ENCODE assay signal across 8 cellular contexts in the genomic region with DNA sequence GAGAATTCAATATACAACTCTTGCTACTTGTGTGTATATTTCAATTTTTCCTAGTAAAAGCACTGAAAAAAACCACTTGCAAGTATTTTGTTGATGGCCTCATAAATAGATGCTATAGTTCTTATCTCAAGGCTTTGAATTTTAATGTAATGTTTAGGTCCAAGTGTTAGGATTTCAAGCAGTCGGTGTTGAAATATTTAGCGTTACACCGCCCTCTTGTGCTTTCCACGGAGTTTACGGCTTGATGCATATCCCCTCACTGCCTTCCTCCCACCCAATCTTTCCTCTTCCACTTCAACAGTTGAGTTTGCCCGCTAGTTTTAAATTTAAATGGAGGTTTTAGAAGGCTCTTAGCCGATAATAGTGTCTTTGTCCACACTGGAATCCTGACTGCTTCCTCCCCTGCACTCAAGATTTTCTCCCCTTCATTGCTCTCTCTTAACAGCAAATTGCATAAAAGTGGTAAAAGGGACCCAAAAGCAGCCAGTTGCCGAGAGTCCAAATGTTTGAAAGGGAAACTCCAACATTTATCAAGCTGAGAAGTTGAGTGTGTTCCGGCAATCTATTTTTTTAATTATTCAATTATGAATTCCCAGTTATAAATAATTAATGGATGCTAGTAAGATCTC. TPM values are rescaled to one million over a fixed set of nuclear protein-coding genes. Genes with fewer than 3 reads are reported as not detected.
DNase-seq lines count a peak whose midpoint lies in the region; ATAC-seq lines count a peak whose summit lies in the region.

No MANE protein-coding gene starts in this region.

- no peak overlapping the region for H3K27ac Mint-ChIP-seq in activated naive CD8-positive, alpha-beta T cell treated with anti-CD3 and anti-CD28 coated beads for 36 hours
- no peak overlapping the region for H3K27ac Mint-ChIP-seq in activated naive CD8-positive, alpha-beta T cell treated with anti-CD3 and anti-CD28 coated beads, Interleukin-2, amount 50 U/mL, for 24 hours

- no peak for ATAC-seq in activated naive CD8-positive, alpha-beta T cell treated with anti-CD3 and anti-CD28 coated beads, Interleukin-2, amount 50 U/mL, for 24 hours

- peaks cover 4% of the 10 kb centered on the region for H3K4me1 Mint-ChIP-seq in activated naive CD8-positive, alpha-beta T cell treated with anti-CD3 and anti-CD28 coated beads for 36 hours
- no peaks in the 10 kb centered on the region for H3K4me1 Mint-ChIP-seq in activated naive CD8-positive, alpha-beta T cell treated with anti-CD3 and anti-CD28 coated beads, Interleukin-2, amount 50 U/mL, for 24 hours

- H3K9me3 Mint-ChIP-seq in activated naive CD8-positive, alpha-beta T cell treated with anti-CD3 and anti-CD28 coated beads for 36 hours, result no peaks in the 10 kb centered on the region
- H3K9me3 Mint-ChIP-seq in activated naive CD8-positive, alpha-beta T cell treated with anti-CD3 and anti-CD28 coated beads, Interleukin-2, amount 50 U/mL, for 24 hours, result no peaks in the 10 kb centered on the region

- H3K27me3 Mint-ChIP-seq in activated naive CD8-positive, alpha-beta T cell treated with anti-CD3 and anti-CD28 coated beads for 36 hours, result peaks cover 50% of the 10 kb centered on the region
- peaks cover 57% of the 10 kb centered on the region for H3K27me3 Mint-ChIP-seq in activated naive CD8-positive, alpha-beta T cell treated with anti-CD3 and anti-CD28 coated beads, Interleukin-2, amount 50 U/mL, for 24 hours

- DNase-seq in activated naive CD8-positive, alpha-beta T cell treated with anti-CD3 and anti-CD28 coated beads for 36 hours, result peak; percentile 9
- DNase-seq in activated naive CD8-positive, alpha-beta T cell treated with anti-CD3 and anti-CD28 coated beads, Interleukin-2, amount 50 U/mL, for 24 hours, result no peak
- DNase-seq in NCI-H1436 (lab: John Stamatoyannopoulos, UW) (peak; percentile 61), astrocyte of the hippocampus (ENCODE audit: low read depth, low spot score) (peak; percentile 43), middle frontal gyrus (ENCODE audit: extremely low spot score, low spot score) (peak; percentile 14), amniotic stem cell (lab: John Stamatoyannopoulos, UW) (no peak), UCSD-AML1 (lab: John Stamatoyannopoulos, UW; ENCODE audit: unreplicated experiment) (no peak)
- DNase-seq in activated T-cell treated with anti-CD3 and anti-CD28 coated beads, Interleukin-2, amount 50 U/mL, for 48 hours, result no peak

- H3K4me3 Mint-ChIP-seq in activated naive CD8-positive, alpha-beta T cell treated with anti-CD3 and anti-CD28 coated beads for 36 hours, result no peak overlapping the region
- no peak overlapping the region for H3K4me3 Mint-ChIP-seq in activated naive CD8-positive, alpha-beta T cell treated with anti-CD3 and anti-CD28 coated beads, Interleukin-2, amount 50 U/mL, for 24 hours

- H3K36me3 Mint-ChIP-seq in activated naive CD8-positive, alpha-beta T cell treated with anti-CD3 and anti-CD28 coated beads for 36 hours, result no peaks in the 10 kb centered on the region
- H3K36me3 Mint-ChIP-seq in activated naive CD8-positive, alpha-beta T cell treated with anti-CD3 and anti-CD28 coated beads, Interleukin-2, amount 50 U/mL, for 24 hours (ENCODE audit: low read depth), result no peaks in the 10 kb centered on the region

RNA-seq across cellular contexts. Expression of a gene that starts 25.9 kb away (rescaled TPM):
- total RNA-seq in activated naive CD8-positive, alpha-beta T cell treated with anti-CD3 and anti-CD28 coated beads for 36 hours, result 10 to 100 TPM; 44.3 to 45.7 TPM

RNA-seq across cellular contexts. Expression of a gene that starts 49.9 kb away (rescaled TPM):
- total RNA-seq in activated naive CD8-positive, alpha-beta T cell treated with anti-CD3 and anti-CD28 coated beads for 36 hours, result 10 to 100 TPM; 47.2 to 49.9 TPM

Comparison
In these comparisons a context has a peak if more than half of its experiments do, and no peak if none do; other contexts are left out.
1. DNase-seq: peak in activated naive CD8-positive, alpha-beta T cell treated with anti-CD3 and anti-CD28 coated beads for 36 hours (single experiment), NCI-H1436 (single experiment), astrocyte of the hippocampus (single experiment) and middle frontal gyrus (single experiment); none in activated naive CD8-positive, alpha-beta T cell treated with anti-CD3 and anti-CD28 coated beads, Interleukin-2, amount 50 U/mL, for 24 hours (single experiment), amniotic stem cell (single experiment), UCSD-AML1 (single experiment) and activated T-cell treated with anti-CD3 and anti-CD28 coated beads, Interleukin-2, amount 50 U/mL, for 48 hours (0 of 2).